Comparison of ENCODE assay signal across 8 cellular contexts in genomic region chrX:103356897-103357296, GRCh38. TPM values are rescaled to one million over a fixed set of nuclear protein-coding genes. Genes with fewer than 3 reads are reported as not detected.
DNase-seq lines count a peak whose midpoint lies in the region; ATAC-seq and TF ChIP-seq lines count a peak whose summit lies in the region.

No MANE protein-coding gene starts in this region.

- peaks cover 0 to 2% of the 10 kb centered on the region in 2 donors for H3K36me3 Mint-ChIP-seq in activated T-cell treated with anti-CD3 and anti-CD28 coated beads, Interleukin-2, amount 50 U/mL, for 72 hours (ENCODE audit: insufficient read depth in 2 of 2)
- peaks cover 5% of the 10 kb centered on the region for H3K36me3 Mint-ChIP-seq in activated naive CD8-positive, alpha-beta T cell treated with anti-CD3 and anti-CD28 coated beads for 36 hours

- no peak for DNase-seq in activated T-cell treated with anti-CD3 and anti-CD28 coated beads, Interleukin-2, amount 50 U/mL, for 72 hours
- DNase-seq in activated T-cell treated with anti-CD3 and anti-CD28 coated beads, Interleukin-2, amount 50 U/mL, for 48 hours, result no peak
- no peak for DNase-seq in activated naive CD8-positive, alpha-beta T cell treated with anti-CD3 and anti-CD28 coated beads for 36 hours
- DNase-seq in right cardiac atrium (peak in 2 of 3 donors; percentile 57 to 69), gastrocnemius medialis (no peak), activated gamma-delta T cell treated with Interleukin-2 at 50 U/mL for 16 hours (no peak), mucosa of gallbladder (ENCODE audit: low spot score) (no peak)

- H3K36me3 ChIP-seq in gastrocnemius medialis, result no peaks in the 10 kb centered on the region

- no peaks in the 10 kb centered on the region for H3K9me3 ChIP-seq in right cardiac atrium (ENCODE audit: control insufficient read depth, low read length)
- no peaks in the 10 kb centered on the region for H3K9me3 ChIP-seq in gastrocnemius medialis

- no peak for TF ChIP-seq CTCF in gastrocnemius medialis (IDR thresholded peaks at IDR 0.05 in 4 of 5, conservative IDR thresholded peaks at IDR 0.05 in 1 of 5)

- in situ Hi-C loops in gastrocnemius medialis (cut with MboI; ENCODE audit: low sequenced_read_pairs in 4 of 4), result no loop called here

- peak overlapping the region; percentile 91 for H3K27ac ChIP-seq in right cardiac atrium (ENCODE audit: low read length)
- peak overlapping the region; percentile 69 to 80 (median 78) for H3K27ac ChIP-seq in gastrocnemius medialis

- H3K27ac Mint-ChIP-seq in activated T-cell treated with anti-CD3 and anti-CD28 coated beads, Interleukin-2, amount 50 U/mL, for 72 hours, result no peak overlapping the region
- H3K27ac Mint-ChIP-seq in activated naive CD8-positive, alpha-beta T cell treated with anti-CD3 and anti-CD28 coated beads for 36 hours, result no peak overlapping the region

- peaks cover 29% of the 10 kb centered on the region for H3K27me3 Mint-ChIP-seq in activated T-cell treated with anti-CD3 and anti-CD28 coated beads, Interleukin-2, amount 50 U/mL, for 72 hours (ENCODE audit: low read depth)
- H3K27me3 Mint-ChIP-seq in activated naive CD8-positive, alpha-beta T cell treated with anti-CD3 and anti-CD28 coated beads for 36 hours, result no peaks in the 10 kb centered on the region

- H3K4me3 Mint-ChIP-seq in activated T-cell treated with anti-CD3 and anti-CD28 coated beads, Interleukin-2, amount 50 U/mL, for 72 hours, result peak overlapping the region; percentile 85 to 94
- H3K4me3 Mint-ChIP-seq in activated naive CD8-positive, alpha-beta T cell treated with anti-CD3 and anti-CD28 coated beads for 36 hours, result peak overlapping the region; percentile 89

- under 1% methylated on average over 13 of the region's 13 CpGs for WGBS in right cardiac atrium

- H3K27me3 ChIP-seq in right cardiac atrium (ENCODE audit: control insufficient read depth, insufficient read depth), result no peaks in the 10 kb centered on the region
- no peaks in the 10 kb centered on the region for H3K27me3 ChIP-seq in gastrocnemius medialis

- no peak for TF ChIP-seq POLR2A in gastrocnemius medialis (IDR thresholded peaks at IDR 0.05)

- no peaks in the 10 kb centered on the region for H3K9me3 Mint-ChIP-seq in activated T-cell treated with anti-CD3 and anti-CD28 coated beads, Interleukin-2, amount 50 U/mL, for 72 hours
- no peaks in the 10 kb centered on the region for H3K9me3 Mint-ChIP-seq in activated naive CD8-positive, alpha-beta T cell treated with anti-CD3 and anti-CD28 coated beads for 36 hours

- intact Hi-C loops in right cardiac atrium (cut with DNase I) (no loop called here), gastrocnemius medialis (cut with DNase I; ENCODE audit: low total_unique reads) (loop anchor here (2.0 kb wide), 1 partner anchor 104 kb away; no protein-coding TSS in a partner anchor)

- ATAC-seq in activated T-cell treated with anti-CD3 and anti-CD28 coated beads, Interleukin-2, amount 50 U/mL, for 72 hours (replicated peaks in 1 of 2), result no peak
- peak; percentile 85 to 88 for ATAC-seq in right cardiac atrium
- ATAC-seq in gastrocnemius medialis, result peak in 1 of 2 donors; percentile 36
- no peak for ATAC-seq in HG02981 (IDR thresholded peaks at IDR 0.05; ENCODE audit: unreplicated experiment)

- H3K4me1 ChIP-seq in right cardiac atrium (ENCODE audit: control insufficient read depth, insufficient read depth, low read length) (no peaks in the 10 kb centered on the region), gastrocnemius medialis (no peaks in the 10 kb centered on the region)

- H3K4me3 ChIP-seq in right cardiac atrium (ENCODE audit: low read length) (peak overlapping the region; percentile 93), gastrocnemius medialis (peak overlapping the region; percentile 45 to 68 (median 62))

- peaks cover 9% of the 10 kb centered on the region for H3K4me1 Mint-ChIP-seq in activated T-cell treated with anti-CD3 and anti-CD28 coated beads, Interleukin-2, amount 50 U/mL, for 72 hours (ENCODE audit: low read depth)
- peaks cover 9% of the 10 kb centered on the region for H3K4me1 Mint-ChIP-seq in activated naive CD8-positive, alpha-beta T cell treated with anti-CD3 and anti-CD28 coated beads for 36 hours

RNA-seq across cellular contexts. Expression of gene TCEAL9, which starts 0.6 kb away (rescaled TPM):
- 1 to 10 TPM; 1.6 to 3.5 TPM for total RNA-seq in activated T-cell treated with anti-CD3 and anti-CD28 coated beads, Interleukin-2, amount 50 U/mL, for 72 hours
- total RNA-seq in activated naive CD8-positive, alpha-beta T cell treated with anti-CD3 and anti-CD28 coated beads for 36 hours, result 10 to 100 TPM in 1 of 2 experiments, 1 to 10 TPM in 1; 9.6 to 10.4 TPM
- total RNA-seq in right cardiac atrium, result 10 to 100 TPM; 32.2 to 47.0 (median 35.2) TPM
- polyA plus RNA-seq in right cardiac atrium, result 99.5 TPM
- 10 to 100 TPM in 1 of 4 donors, 1 to 10 TPM in 3; 2.0 to 10.4 (median 6.5) TPM for total RNA-seq in gastrocnemius medialis
- total RNA-seq in mucosa of gallbladder, result 28.4 TPM

RNA-seq across cellular contexts. Expression of gene BEX3, which starts 19.4 kb away (rescaled TPM):
- 10 to 100 TPM; 17.3 to 33.0 TPM for total RNA-seq in activated T-cell treated with anti-CD3 and anti-CD28 coated beads, Interleukin-2, amount 50 U/mL, for 72 hours
- total RNA-seq in activated naive CD8-positive, alpha-beta T cell treated with anti-CD3 and anti-CD28 coated beads for 36 hours, result 10 to 100 TPM; 31.4 to 31.7 TPM
- total RNA-seq in right cardiac atrium (100 to 1,000 TPM; 185 to 244 (median 213) TPM), gastrocnemius medialis (10 to 100 TPM in 2 of 4 donors, 1 to 10 TPM in 2; 8.2 to 12.5 (median 10.5) TPM), mucosa of gallbladder (96.0 TPM)
- 305 TPM for polyA plus RNA-seq in right cardiac atrium

RNA-seq across cellular contexts. Expression of gene TCEAL7, which starts 26.9 kb away (rescaled TPM):
- not detected for total RNA-seq in activated T-cell treated with anti-CD3 and anti-CD28 coated beads, Interleukin-2, amount 50 U/mL, for 72 hours
- not detected for total RNA-seq in activated naive CD8-positive, alpha-beta T cell treated with anti-CD3 and anti-CD28 coated beads for 36 hours
- total RNA-seq in right cardiac atrium (1 to 10 TPM; 8.0 to 9.7 (median 8.9) TPM), gastrocnemius medialis (1 to 10 TPM in 3 of 4 donors, not detected in 1; 1.1 to 1.9 (median 1.7) TPM), mucosa of gallbladder (8.1 TPM)
- 12.3 TPM for polyA plus RNA-seq in right cardiac atrium

RNA-seq across cellular contexts. Expression of gene BEX2, which starts 46.1 kb away (rescaled TPM):
- total RNA-seq in activated T-cell treated with anti-CD3 and anti-CD28 coated beads, Interleukin-2, amount 50 U/mL, for 72 hours, result 10 to 100 TPM; 36.7 to 45.6 TPM
- 10 to 100 TPM; 17.6 to 18.1 TPM for total RNA-seq in activated naive CD8-positive, alpha-beta T cell treated with anti-CD3 and anti-CD28 coated beads for 36 hours
- total RNA-seq in right cardiac atrium, result 10 to 100 TPM; 16.8 to 27.0 (median 23.4) TPM
- 26.1 TPM for polyA plus RNA-seq in right cardiac atrium
- total RNA-seq in gastrocnemius medialis, result 1 to 10 TPM in 2 of 4 donors, under 1 TPM in 2; 0.42 to 1.5 (median 0.90) TPM
- 23.6 TPM for total RNA-seq in mucosa of gallbladder

Comparison
In these comparisons a context has a peak if more than half of its experiments do, and no peak if none do; other contexts are left out.
1. ATAC-seq: peak in right cardiac atrium (2 of 2); none in activated T-cell treated with anti-CD3 and anti-CD28 coated beads, Interleukin-2, amount 50 U/mL, for 72 hours (0 of 2) and HG02981 (single experiment).
2. DNase-seq: peak in right cardiac atrium (2 of 3); none in activated T-cell treated with anti-CD3 and anti-CD28 coated beads, Interleukin-2, amount 50 U/mL, for 72 hours (0 of 2), activated T-cell treated with anti-CD3 and anti-CD28 coated beads, Interleukin-2, amount 50 U/mL, for 48 hours (0 of 2), activated naive CD8-positive, alpha-beta T cell treated with anti-CD3 and anti-CD28 coated beads for 36 hours (single experiment), gastrocnemius medialis (0 of 2), activated gamma-delta T cell treated with Interleukin-2 at 50 U/mL for 16 hours (single experiment) and mucosa of gallbladder (single experiment).